Comparison of ENCODE assay signal across 13 cellular contexts in the genomic region with DNA sequence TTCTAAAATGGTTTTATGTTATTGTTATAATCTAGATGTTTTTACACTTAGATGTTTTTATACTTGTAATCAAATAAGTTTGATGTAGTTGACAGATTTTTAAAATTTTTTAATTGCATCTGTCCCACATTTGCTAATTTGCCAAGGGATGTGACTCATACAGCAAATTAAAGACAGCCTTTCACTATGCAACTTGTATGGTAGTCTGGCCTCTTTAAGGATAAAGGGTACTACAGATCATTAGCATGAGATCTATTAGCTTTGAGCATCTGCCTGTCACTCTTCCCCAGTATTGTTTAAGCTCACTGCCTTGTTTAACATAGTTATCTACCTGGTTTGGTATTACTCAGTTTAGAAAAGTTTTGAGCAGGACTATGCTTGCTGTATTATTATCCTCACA.
A peak's percentile ranks its signal among the peaks of the same experiment; 100 is the strongest.
DNase-seq lines count a peak whose midpoint lies in the region; ATAC-seq and TF ChIP-seq lines count a peak whose summit lies in the region.
"Had no signal": no experiment of that assay in that cellular context is flagged by ENCODE, and none has a peak within 500 bp of the region (broad histone marks: within the 10 kb centered on the region; RNA-seq: fewer than 3 reads in every experiment).

No MANE protein-coding gene starts in this region.

- POLR2A ChIA-PET in naive thymus-derived CD4-positive, alpha-beta T cell (lab: Charles Lee), result no interaction called here

- H3K27ac ChIP-seq in GM23338 (ENCODE audit: low read depth), result no peak overlapping the region
- H3K27ac ChIP-seq in naive thymus-derived CD4-positive, alpha-beta T cell (ENCODE audit: low read depth, low read length), result no peak overlapping the region
- H3K27ac ChIP-seq: A549 had no signal

- no peak overlapping the region for H2AFZ ChIP-seq in GM23338

- H3F3A ChIP-seq in GM23338 (replicated peaks; ENCODE audit: low read depth), result no peaks in the 10 kb centered on the region

- H3K9me2 ChIP-seq in GM23338 (ENCODE audit: insufficient read depth), result no peaks in the 10 kb centered on the region

- no peaks in the 10 kb centered on the region for H3K79me2 ChIP-seq in GM23338 (replicated peaks; ENCODE audit: insufficient read depth)

- H3K4me2 ChIP-seq in GM23338, result no peak overlapping the region
- H3K4me2 ChIP-seq: A549 had no signal

- H3K27ac Mint-ChIP-seq in GM23338, result no peak overlapping the region
- no peak overlapping the region for H3K27ac Mint-ChIP-seq in naive thymus-derived CD4-positive, alpha-beta T cell
- H3K27ac Mint-ChIP-seq: CD8-positive, alpha-beta T cell; IgD-negative memory B cell had no signal

- H3K36me3 ChIP-seq in GM23338 (ENCODE audit: insufficient read depth), result no peaks in the 10 kb centered on the region
- H3K36me3 ChIP-seq in naive thymus-derived CD4-positive, alpha-beta T cell (ENCODE audit: control insufficient read depth in 2 of 3, insufficient read depth in 3 of 3, low read length in 3 of 3), result no peaks in the 10 kb centered on the region

- ATAC-seq in GM23338, result peak; percentile 45; the same call in 2 of the 3 replicates
- no peak for ATAC-seq in naive thymus-derived CD4-positive, alpha-beta T cell
- ATAC-seq: CD8-positive, alpha-beta T cell had no signal

- CTCF ChIA-PET in naive thymus-derived CD4-positive, alpha-beta T cell (lab: Charles Lee), result no interaction called here

- H3K27me3 ChIP-seq in GM23338 (ENCODE audit: insufficient read depth), result no peaks in the 10 kb centered on the region
- H3K27me3 ChIP-seq in naive thymus-derived CD4-positive, alpha-beta T cell (ENCODE audit: control insufficient read depth in 2 of 2, insufficient read depth in 2 of 2, low read length in 2 of 2), result no peaks in the 10 kb centered on the region

- H3K36me3 Mint-ChIP-seq in GM23338 (ENCODE audit: low read depth), result no peaks in the 10 kb centered on the region
- H3K36me3 Mint-ChIP-seq in naive thymus-derived CD4-positive, alpha-beta T cell, result peaks cover 0 to 4% (median 0%) of the 10 kb centered on the region in 5 donors

- no peak overlapping the region for H3K4me3 Mint-ChIP-seq in GM23338
- no peak overlapping the region for H3K4me3 Mint-ChIP-seq in naive thymus-derived CD4-positive, alpha-beta T cell
- H3K4me3 Mint-ChIP-seq: CD8-positive, alpha-beta T cell; IgD-negative memory B cell had no signal

- no peak overlapping the region for H3K4me3 ChIP-seq in GM23338
- H3K4me3 ChIP-seq in naive thymus-derived CD4-positive, alpha-beta T cell (ENCODE audit: low read length), result no peak overlapping the region
- H3K4me3 ChIP-seq: A549 had no signal

- H3K27me3 Mint-ChIP-seq in GM23338 (ENCODE audit: insufficient read depth, low read depth, poor library complexity), result no peaks in the 10 kb centered on the region
- peaks cover 0 to 3% (median 0%) of the 10 kb centered on the region in 5 donors for H3K27me3 Mint-ChIP-seq in naive thymus-derived CD4-positive, alpha-beta T cell
- H3K27me3 Mint-ChIP-seq: IgD-negative memory B cell had no signal

- H3K4me1 Mint-ChIP-seq in GM23338, result peaks cover 19% of the 10 kb centered on the region
- no peaks in the 10 kb centered on the region for H3K4me1 Mint-ChIP-seq in naive thymus-derived CD4-positive, alpha-beta T cell
- H3K4me1 Mint-ChIP-seq: IgD-negative memory B cell had no signal

- TF ChIP-seq CTCF in GM23338 (conservative IDR thresholded peaks at IDR 0.05; ENCODE audit: low read depth in 2 of 2), result no peak

- peak; percentile 17 for DNase-seq in GM03348 (ENCODE audit: low spot score)
- no peak for DNase-seq in GM23338 (ENCODE audit: low spot score)
- peak; percentile 6 for DNase-seq in SW480 (ENCODE audit: low spot score)
- peak; percentile 30 for DNase-seq in fibroblast of peridontal ligament (ENCODE audit: extremely low read depth)
- no peak for DNase-seq in naive thymus-derived CD4-positive, alpha-beta T cell
- no peak for DNase-seq in stimulated activated CD4-positive, alpha-beta T cell treated with anti-CD3 and anti-CD28 coated beads, Interleukin-1b, Interleukin-23, amount 100 ng/mL, for 48 hours
- DNase-seq: CD8-positive, alpha-beta T cell; COR-L47; DMS153; DMS79 treated with DMSO at 0.1 percent for 48 hours; EL had no signal

- intact Hi-C loops in naive thymus-derived CD4-positive, alpha-beta T cell (cut with micrococcal nuclease), result no loop called here

- no peaks in the 10 kb centered on the region for H3K9me3 ChIP-seq in naive thymus-derived CD4-positive, alpha-beta T cell (ENCODE audit: control insufficient read depth in 2 of 3, low read length in 3 of 3)
- H3K9me3 ChIP-seq: A549 had no signal

- H3K9me3 Mint-ChIP-seq in GM23338, result no peaks in the 10 kb centered on the region
- H3K9me3 Mint-ChIP-seq in naive thymus-derived CD4-positive, alpha-beta T cell, result no peaks in the 10 kb centered on the region
- H3K9me3 Mint-ChIP-seq: CD8-positive, alpha-beta T cell; IgD-negative memory B cell had no signal

- H3K4me1 ChIP-seq in GM23338 (ENCODE audit: insufficient read depth), result peaks cover 13% of the 10 kb centered on the region
- no peaks in the 10 kb centered on the region for H3K4me1 ChIP-seq in naive thymus-derived CD4-positive, alpha-beta T cell (ENCODE audit: control insufficient read depth in 2 of 2, insufficient read depth in 2 of 2, low read length in 2 of 2)
- H3K4me1 ChIP-seq: A549 had no signal

- no peaks in the 10 kb centered on the region for H4K20me1 ChIP-seq in GM23338 (replicated peaks; ENCODE audit: insufficient read depth)

TF ChIP-seq in GM23338, 12 proteins besides CTCF, POLR2A, EP300 and RAD21 (continues in another document):
- TF ChIP-seq STAT1 (IDR thresholded peaks at IDR 0.05; ENCODE audit: unreplicated experiment), result no peak
- no peak for TF ChIP-seq EZH2 (IDR thresholded peaks at IDR 0.05; ENCODE audit: low read depth, unreplicated experiment)
- TF ChIP-seq, protein P1, sequence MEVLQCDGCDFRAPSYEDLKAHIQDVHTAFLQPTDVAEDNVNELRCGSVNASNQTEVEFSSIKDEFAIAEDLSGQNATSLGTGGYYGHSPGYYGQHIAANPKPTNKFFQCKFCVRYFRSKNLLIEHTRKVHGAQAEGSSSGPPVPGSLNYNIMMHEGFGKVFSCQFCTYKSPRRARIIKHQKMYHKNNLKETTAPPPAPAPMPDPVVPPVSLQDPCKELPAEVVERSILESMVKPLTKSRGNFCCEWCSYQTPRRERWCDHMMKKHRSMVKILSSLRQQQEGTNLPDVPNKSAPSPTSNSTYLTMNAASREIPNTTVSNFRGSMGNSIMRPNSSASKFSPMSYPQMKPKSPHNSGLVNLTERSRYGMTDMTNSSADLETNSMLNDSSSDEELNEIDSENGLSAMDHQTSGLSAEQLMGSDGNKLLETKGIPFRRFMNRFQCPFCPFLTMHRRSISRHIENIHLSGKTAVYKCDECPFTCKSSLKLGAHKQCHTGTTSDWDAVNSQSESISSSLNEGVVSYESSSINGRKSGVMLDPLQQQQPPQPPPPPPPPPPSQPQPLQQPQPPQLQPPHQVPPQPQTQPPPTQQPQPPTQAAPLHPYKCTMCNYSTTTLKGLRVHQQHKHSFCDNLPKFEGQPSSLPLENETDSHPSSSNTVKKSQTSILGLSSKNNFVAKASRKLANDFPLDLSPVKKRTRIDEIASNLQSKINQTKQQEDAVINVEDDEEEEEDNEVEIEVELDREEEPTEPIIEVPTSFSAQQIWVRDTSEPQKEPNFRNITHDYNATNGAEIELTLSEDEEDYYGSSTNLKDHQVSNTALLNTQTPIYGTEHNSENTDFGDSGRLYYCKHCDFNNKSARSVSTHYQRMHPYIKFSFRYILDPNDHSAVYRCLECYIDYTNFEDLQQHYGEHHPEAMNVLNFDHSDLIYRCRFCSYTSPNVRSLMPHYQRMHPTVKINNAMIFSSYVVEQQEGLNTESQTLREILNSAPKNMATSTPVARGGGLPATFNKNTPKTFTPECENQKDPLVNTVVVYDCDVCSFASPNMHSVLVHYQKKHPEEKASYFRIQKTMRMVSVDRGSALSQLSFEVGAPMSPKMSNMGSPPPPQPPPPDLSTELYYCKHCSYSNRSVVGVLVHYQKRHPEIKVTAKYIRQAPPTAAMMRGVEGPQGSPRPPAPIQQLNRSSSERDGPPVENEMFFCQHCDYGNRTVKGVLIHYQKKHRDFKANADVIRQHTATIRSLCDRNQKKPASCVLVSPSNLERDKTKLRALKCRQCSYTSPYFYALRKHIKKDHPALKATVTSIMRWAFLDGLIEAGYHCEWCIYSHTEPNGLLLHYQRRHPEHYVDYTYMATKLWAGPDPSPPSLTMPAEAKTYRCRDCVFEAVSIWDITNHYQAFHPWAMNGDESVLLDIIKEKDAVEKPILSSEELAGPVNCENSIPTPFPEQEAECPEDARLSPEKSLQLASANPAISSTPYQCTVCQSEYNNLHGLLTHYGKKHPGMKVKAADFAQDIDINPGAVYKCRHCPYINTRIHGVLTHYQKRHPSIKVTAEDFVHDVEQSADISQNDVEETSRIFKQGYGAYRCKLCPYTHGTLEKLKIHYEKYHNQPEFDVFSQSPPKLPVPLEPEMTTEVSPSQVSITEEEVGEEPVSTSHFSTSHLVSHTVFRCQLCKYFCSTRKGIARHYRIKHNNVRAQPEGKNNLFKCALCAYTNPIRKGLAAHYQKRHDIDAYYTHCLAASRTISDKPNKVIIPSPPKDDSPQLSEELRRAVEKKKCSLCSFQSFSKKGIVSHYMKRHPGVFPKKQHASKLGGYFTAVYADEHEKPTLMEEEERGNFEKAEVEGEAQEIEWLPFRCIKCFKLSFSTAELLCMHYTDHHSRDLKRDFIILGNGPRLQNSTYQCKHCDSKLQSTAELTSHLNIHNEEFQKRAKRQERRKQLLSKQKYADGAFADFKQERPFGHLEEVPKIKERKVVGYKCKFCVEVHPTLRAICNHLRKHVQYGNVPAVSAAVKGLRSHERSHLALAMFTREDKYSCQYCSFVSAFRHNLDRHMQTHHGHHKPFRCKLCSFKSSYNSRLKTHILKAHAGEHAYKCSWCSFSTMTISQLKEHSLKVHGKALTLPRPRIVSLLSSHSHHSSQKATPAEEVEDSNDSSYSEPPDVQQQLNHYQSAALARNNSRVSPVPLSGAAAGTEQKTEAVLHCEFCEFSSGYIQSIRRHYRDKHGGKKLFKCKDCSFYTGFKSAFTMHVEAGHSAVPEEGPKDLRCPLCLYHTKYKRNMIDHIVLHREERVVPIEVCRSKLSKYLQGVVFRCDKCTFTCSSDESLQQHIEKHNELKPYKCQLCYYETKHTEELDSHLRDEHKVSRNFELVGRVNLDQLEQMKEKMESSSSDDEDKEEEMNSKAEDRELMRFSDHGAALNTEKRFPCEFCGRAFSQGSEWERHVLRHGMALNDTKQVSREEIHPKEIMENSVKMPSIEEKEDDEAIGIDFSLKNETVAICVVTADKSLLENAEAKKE (CRISPR knock-in tag; IDR thresholded peaks at IDR 0.05), result no peak
- no peak for TF ChIP-seq POLR2AphosphoS5 (IDR thresholded peaks at IDR 0.05; ENCODE audit: low read depth)
- TF ChIP-seq CREB1 (CRISPR knock-in tag; IDR thresholded peaks at IDR 0.05; ENCODE audit: low read depth), result no peak
- TF ChIP-seq ZNF114 (CRISPR knock-in tag; IDR thresholded peaks at IDR 0.05), result no peak

Comparison
In these comparisons a context has a peak if more than half of its experiments do, and no peak if none do; other contexts are left out.
1. DNase-seq: peak in GM03348 (single experiment), SW480 (single experiment) and fibroblast of peridontal ligament (single experiment); none in GM23338 (single experiment), naive thymus-derived CD4-positive, alpha-beta T cell (0 of 9) and stimulated activated CD4-positive, alpha-beta T cell treated with anti-CD3 and anti-CD28 coated beads, Interleukin-1b, Interleukin-23, amount 100 ng/mL, for 48 hours (single experiment).